ENCODE assay signal across 8 cellular contexts in genomic region chr18:27685807-27686412, GRCh38.
DNase-seq lines count a peak whose midpoint lies in the region; ATAC-seq and TF ChIP-seq lines count a peak whose summit lies in the region.

No MANE protein-coding gene starts in this region.

- H3K36me3 Mint-ChIP-seq in CD14-positive monocyte, result no peaks in the 10 kb centered on the region

- in situ Hi-C loops in HAP-1 (cut with MboI; ENCODE audit: low sequenced_read_pairs), result no loop called here

- H3K27me3 ChIP-seq in HAP-1 (ENCODE audit: low read depth), result no peaks in the 10 kb centered on the region
- H3K27me3 ChIP-seq in RWPE2 (ENCODE audit: insufficient read depth, poor library complexity, severe bottlenecking), result no peaks in the 10 kb centered on the region
- no peaks in the 10 kb centered on the region for H3K27me3 ChIP-seq in thyroid gland

- no peak overlapping the region for H3K4me3 Mint-ChIP-seq in CD14-positive monocyte

- ATAC-seq in RWPE2 (ENCODE audit: low read depth), result no peak
- no peak for ATAC-seq in GM21786 (IDR thresholded peaks at IDR 0.05; ENCODE audit: unreplicated experiment)
- ATAC-seq in HG02870 (IDR thresholded peaks at IDR 0.05; ENCODE audit: unreplicated experiment), result no peak

- peaks cover 2% of the 10 kb centered on the region; the same call in 1 of the 2 replicates for H3K9me3 ChIP-seq in HAP-1
- peaks cover 11% of the 10 kb centered on the region for H3K9me3 ChIP-seq in RWPE2 (ENCODE audit: severe bottlenecking)
- no peaks in the 10 kb centered on the region for H3K9me3 ChIP-seq in thyroid gland

- TF ChIP-seq POLR2A in thyroid gland (IDR thresholded peaks at IDR 0.05), result no peak

- TF ChIP-seq CTCF in CD14-positive monocyte (IDR thresholded peaks at IDR 0.05) (peak; percentile 28), RWPE2 (IDR thresholded peaks at IDR 0.05; ENCODE audit: poor library complexity, severe bottlenecking) (peak; percentile 84), thyroid gland (IDR thresholded peaks at IDR 0.05) (peak; percentile 29 to 48 (median 44))

- H3K4me3 ChIP-seq in HAP-1, result no peak overlapping the region
- H3K4me3 ChIP-seq in RWPE2 (ENCODE audit: severe bottlenecking), result no peak overlapping the region
- H3K4me3 ChIP-seq in thyroid gland (replicated peaks in 1 of 3), result no peak overlapping the region

- H3K9me3 Mint-ChIP-seq in CD14-positive monocyte, result peaks cover 0 to 3% (median 0%) of the 10 kb centered on the region in 7 donors

- DNase-seq in CD14-positive monocyte (ENCODE audit: low spot score), result no peak
- DNase-seq in HAP-1 (ENCODE audit: low spot score in 2 of 2), result peak; percentile 57 to 73
- DNase-seq in RWPE2 (ENCODE audit: low spot score), result no peak
- DNase-seq in glomerular endothelial cell (ENCODE audit: extremely low read depth, low read depth, low spot score), result peak; percentile 39
- DNase-seq in thyroid gland, result peak; percentile 17
- DNase-seq in activated effector memory CD4-positive, alpha-beta T cell treated with Interleukin-2 at 50 U/mL for 16 hours, result no peak

- no peaks in the 10 kb centered on the region for H3K36me3 ChIP-seq in HAP-1 (replicated peaks)
- no peaks in the 10 kb centered on the region for H3K36me3 ChIP-seq in RWPE2 (ENCODE audit: low read depth)
- H3K36me3 ChIP-seq in thyroid gland, result no peaks in the 10 kb centered on the region

- intact Hi-C loops in CD14-positive monocyte (cut with micrococcal nuclease) (no loop called here), thyroid gland (cut with DNase I) (no loop called here)

- H3K27ac Mint-ChIP-seq in CD14-positive monocyte, result no peak overlapping the region

- H3K27me3 Mint-ChIP-seq in CD14-positive monocyte (ENCODE audit: low read depth in 3 of 3), result no peaks in the 10 kb centered on the region

- WGBS in thyroid gland, 2 donors, result 55 to 65% methylated on average over 2 of the region's 2 CpGs

- H3K4me1 ChIP-seq in HAP-1 (no peaks in the 10 kb centered on the region; the same call in 1 of the 2 replicates), RWPE2 (ENCODE audit: insufficient read depth, poor library complexity, severe bottlenecking) (no peaks in the 10 kb centered on the region), thyroid gland (no peaks in the 10 kb centered on the region)

- no peaks in the 10 kb centered on the region for H3K4me1 Mint-ChIP-seq in CD14-positive monocyte

- H3K27ac ChIP-seq in RWPE2 (ENCODE audit: poor library complexity, severe bottlenecking), result no peak overlapping the region
- H3K27ac ChIP-seq in thyroid gland, result no peak overlapping the region

Comparison
In these comparisons a context has a peak if more than half of its experiments do, and no peak if none do; other contexts are left out.
1. DNase-seq: peak in HAP-1 (2 of 2), glomerular endothelial cell (single experiment) and thyroid gland (2 of 2); none in CD14-positive monocyte (single experiment), RWPE2 (single experiment) and activated effector memory CD4-positive, alpha-beta T cell treated with Interleukin-2 at 50 U/mL for 16 hours (single experiment).
2. CTCF ChIP-seq: peak in every context shown above with its lines; median percentile 84 in RWPE2; 44 in thyroid gland; 28 in CD14-positive monocyte.